ENCODE assay signal across 1 cellular context in genomic region chr4:2791518-2792395, GRCh38.
TF ChIP-seq lines count a peak whose summit lies in the region.

No MANE protein-coding gene starts in this region.

TF ChIP-seq in HCT116, 20 proteins besides CTCF, POLR2A, EP300 and RAD21:
- no peak for TF ChIP-seq MAX (IDR thresholded peaks at IDR 0.05)
- no peak for TF ChIP-seq CEBPB (IDR thresholded peaks at IDR 0.05; ENCODE audit: low read depth)
- TF ChIP-seq SP1 (IDR thresholded peaks at IDR 0.05; ENCODE audit: low read depth): no peak
- TF ChIP-seq EZH2 (IDR thresholded peaks at IDR 0.05): no peak
- no peak for TF ChIP-seq POLR2AphosphoS5 (IDR thresholded peaks at IDR 0.05; ENCODE audit: low read depth, low read length)
- no peak for TF ChIP-seq FOSL1 (IDR thresholded peaks at IDR 0.05; ENCODE audit: low read depth)
TF ChIP-seq in HCT116: peak in this region for 0.
